Comparison of ENCODE assay signal across 26 cellular contexts in genomic region chr12:105120551-105120950, GRCh38. TPM values are rescaled to one million over a fixed set of nuclear protein-coding genes. Genes with fewer than 3 reads are reported as not detected.
DNase-seq lines count a peak whose midpoint lies in the region; ATAC-seq and TF ChIP-seq lines count a peak whose summit lies in the region.
"Had no signal": no experiment of that assay in that cellular context is flagged by ENCODE, and none has a peak within 500 bp of the region (broad histone marks: within the 10 kb centered on the region; RNA-seq: fewer than 3 reads in every experiment).

No MANE protein-coding gene starts in this region.

- H3K4me3 ChIP-seq in fibroblast of mammary gland (ENCODE audit: control insufficient read depth, low read depth, low read length) (no peak overlapping the region), Caco-2 (ENCODE audit: low read depth, low read length) (no peak overlapping the region)
- H3K4me3 ChIP-seq: GM23248, SJSA1 had no signal

- POLR2A ChIA-PET in Caco-2 (lab: Charles Lee) = no interaction called here

- H3K36me3 ChIP-seq in Caco-2 (ENCODE audit: control insufficient read depth, insufficient read depth, low read length) = peaks cover 3% of the 10 kb centered on the region; the same call in 1 of the 2 replicates

- no peak for TF ChIP-seq CTCF in fibroblast of mammary gland (conservative IDR thresholded peaks at IDR 0.05; ENCODE audit: control insufficient read depth, insufficient read depth, low read depth, low read length)
- no peak for TF ChIP-seq CTCF in Caco-2 (IDR thresholded peaks at IDR 0.05; ENCODE audit: insufficient read depth in 1 of 2, low read depth in 1 of 2, low read length in 1 of 2, severe bottlenecking in 1 of 2, unreplicated experiment in 1 of 2)

- BruUV-seq in Caco-2 (replicated peaks; lab: Mats Ljungman, UMichigan) = no TSS peak

- H3K27me3 Mint-ChIP-seq in stimulated activated naive B cell treated with anti-CD40 and anti-IgM and Interleukin-4, amounts not matched to agents 10 μg/mL and 1 μg/mL and 100 μg/mL, for 72 hours = no peaks in the 10 kb centered on the region
- no peaks in the 10 kb centered on the region for H3K27me3 Mint-ChIP-seq in Caco-2 (ENCODE audit: insufficient read depth, unreplicated experiment)
- H3K27me3 Mint-ChIP-seq: activated naive CD4-positive, alpha-beta T cell treated with anti-CD3 and anti-CD28 coated beads, Interleukin-2, amount 10 ng/mL, durations not matched to agents 7 days and 5 days; naive thymus-derived CD8-positive, alpha-beta T cell; type B pancreatic cell had no signal

- no peaks in the 10 kb centered on the region for H3K4me1 ChIP-seq in Caco-2
- H3K4me1 ChIP-seq: SJSA1 had no signal

- DNase-seq in HT-29 (ENCODE audit: low spot score) = peak; percentile 8
- DNase-seq in amniotic epithelial cell (ENCODE audit: low read depth) = peak; percentile 40
- DNase-seq in fibroblast of mammary gland (ENCODE audit: low read depth) = peak; percentile 25
- no peak for DNase-seq in stimulated activated naive B cell treated with anti-CD40 and anti-IgM and Interleukin-4, amounts not matched to agents 10 μg/mL and 1 μg/mL and 100 μg/mL, for 72 hours
- DNase-seq in NCI-H1436 treated with DMSO at 0.1 percent for 48 hours (lab: John Stamatoyannopoulos, UW) = no peak
- DNase-seq in Caco-2 = no peak
- DNase-seq: activated CD4-positive, alpha-beta T cell treated with anti-CD3 and anti-CD28 coated beads, Interleukin-2, amount 50 U/mL, for 48 hours; activated naive CD4-positive, alpha-beta T cell treated with anti-CD3 and anti-CD28 coated beads, Interleukin-2, amount 10 ng/mL, durations not matched to agents 7 days and 5 days; amniotic stem cell; C1 segment of cervical spinal cord; dermis blood vessel endothelial cell; glutamatergic neuron; GM23248; islet precursor cell; left ventricle myocardium superior; naive thymus-derived CD8-positive, alpha-beta T cell; NCI-H2081; NCI-H2227 treated with DMSO at 0.1 percent for 48 hours; occipital lobe; stimulated activated CD4-positive, alpha-beta T cell treated with anti-CD3 and anti-CD28 coated beads, Interleukin-2, amount 100 ng/mL, for 24 hours; substantia nigra had no signal

- H3K9me3 ChIP-seq in Caco-2 = no peaks in the 10 kb centered on the region
- H3K9me3 ChIP-seq: SJSA1 had no signal

- peaks cover 28 to 49% of the 10 kb centered on the region in 2 donors for H3K36me3 Mint-ChIP-seq in stimulated activated naive B cell treated with anti-CD40 and anti-IgM and Interleukin-4, amounts not matched to agents 10 μg/mL and 1 μg/mL and 100 μg/mL, for 72 hours
- peaks cover 49% of the 10 kb centered on the region for H3K36me3 Mint-ChIP-seq in Caco-2 (ENCODE audit: insufficient read depth, unreplicated experiment)

- H3K27ac Mint-ChIP-seq in stimulated activated naive B cell treated with anti-CD40 and anti-IgM and Interleukin-4, amounts not matched to agents 10 μg/mL and 1 μg/mL and 100 μg/mL, for 72 hours = peak overlapping the region; percentile 56
- H3K27ac Mint-ChIP-seq in Caco-2 (ENCODE audit: unreplicated experiment) = no peak overlapping the region
- H3K27ac Mint-ChIP-seq: activated naive CD4-positive, alpha-beta T cell treated with anti-CD3 and anti-CD28 coated beads, Interleukin-2, amount 10 ng/mL, durations not matched to agents 7 days and 5 days; activated T-helper 1 cell treated with anti-CD3 and anti-CD28 coated beads, Interleukin-12 subunit alpha, Interleukin-12 subunit beta, Interleukin-2, Interleukin-4 antibody, amounts not matched to agents 30 ng/mL and 10 ng/mL and 1 ng/mL, durations not matched to agents 14 hours and 24 hours and 36 hours; type B pancreatic cell had no signal

- peaks cover 1 to 11% of the 10 kb centered on the region in 2 donors for H3K4me1 Mint-ChIP-seq in stimulated activated naive B cell treated with anti-CD40 and anti-IgM and Interleukin-4, amounts not matched to agents 10 μg/mL and 1 μg/mL and 100 μg/mL, for 72 hours
- no peaks in the 10 kb centered on the region for H3K4me1 Mint-ChIP-seq in Caco-2 (ENCODE audit: low read depth, unreplicated experiment)
- H3K4me1 Mint-ChIP-seq: activated naive CD4-positive, alpha-beta T cell treated with anti-CD3 and anti-CD28 coated beads, Interleukin-2, amount 10 ng/mL, durations not matched to agents 7 days and 5 days had no signal

- CTCF ChIA-PET in Caco-2 (lab: Charles Lee) = no interaction called here

- no peak for ATAC-seq in stimulated activated naive B cell treated with anti-CD40 and anti-IgM and Interleukin-4, amounts not matched to agents 10 μg/mL and 1 μg/mL and 100 μg/mL, for 72 hours (replicated peaks)
- ATAC-seq in GM21737 (IDR thresholded peaks at IDR 0.05; ENCODE audit: unreplicated experiment) = no peak
- ATAC-seq: activated CD4-positive, CD25-positive, alpha-beta regulatory T cell treated with anti-CD3 and anti-CD28 coated beads, Interleukin-2, amount 50 U/mL, for 24 hours; left ventricle myocardium superior; naive thymus-derived CD8-positive, alpha-beta T cell had no signal

- H3K4me3 Mint-ChIP-seq in stimulated activated naive B cell treated with anti-CD40 and anti-IgM and Interleukin-4, amounts not matched to agents 10 μg/mL and 1 μg/mL and 100 μg/mL, for 72 hours = no peak overlapping the region
- no peak overlapping the region for H3K4me3 Mint-ChIP-seq in Caco-2 (ENCODE audit: unreplicated experiment)
- H3K4me3 Mint-ChIP-seq: activated naive CD4-positive, alpha-beta T cell treated with anti-CD3 and anti-CD28 coated beads, Interleukin-2, amount 10 ng/mL, durations not matched to agents 7 days and 5 days; activated T-helper 1 cell treated with anti-CD3 and anti-CD28 coated beads, Interleukin-12 subunit alpha, Interleukin-12 subunit beta, Interleukin-2, Interleukin-4 antibody, amounts not matched to agents 30 ng/mL and 10 ng/mL and 1 ng/mL, durations not matched to agents 14 hours and 24 hours and 36 hours; naive thymus-derived CD8-positive, alpha-beta T cell; type B pancreatic cell had no signal

- no peaks in the 10 kb centered on the region for H3K27me3 ChIP-seq in Caco-2 (replicated peaks; ENCODE audit: control insufficient read depth, insufficient read depth, low read length)
- H3K27me3 ChIP-seq: SJSA1 had no signal

- intact Hi-C loops in Caco-2 (cut with micrococcal nuclease; ENCODE audit: unreplicated experiment) = no loop called here

- no peaks in the 10 kb centered on the region for H3K9me3 Mint-ChIP-seq in stimulated activated naive B cell treated with anti-CD40 and anti-IgM and Interleukin-4, amounts not matched to agents 10 μg/mL and 1 μg/mL and 100 μg/mL, for 72 hours
- H3K9me3 Mint-ChIP-seq in Caco-2 (ENCODE audit: unreplicated experiment) = no peaks in the 10 kb centered on the region
- H3K9me3 Mint-ChIP-seq: activated naive CD4-positive, alpha-beta T cell treated with anti-CD3 and anti-CD28 coated beads, Interleukin-2, amount 10 ng/mL, durations not matched to agents 7 days and 5 days; activated T-helper 1 cell treated with anti-CD3 and anti-CD28 coated beads, Interleukin-12 subunit alpha, Interleukin-12 subunit beta, Interleukin-2, Interleukin-4 antibody, amounts not matched to agents 30 ng/mL and 10 ng/mL and 1 ng/mL, durations not matched to agents 14 hours and 24 hours and 36 hours; naive thymus-derived CD8-positive, alpha-beta T cell; type B pancreatic cell had no signal

RNA-seq across cellular contexts. Expression of gene WASHC4, which starts 13.0 kb away (rescaled TPM):
- total RNA-seq in HT-29 (2014; rRNA removed; shearing (Covaris generic)) = 17.5 and 21.5 TPM in 2 replicates
- total RNA-seq in Caco-2 (2022) = 41.0 and 43.5 TPM in 2 replicates

RNA-seq across cellular contexts. Expression of gene ALDH1L2, which starts 36.3 kb away (rescaled TPM):
- total RNA-seq in HT-29 (2014; rRNA removed; shearing (Covaris generic)) = not detected in 2 replicates
- 20.3 and 26.1 TPM in 2 replicates for total RNA-seq in Caco-2 (2022)

Comparison
In these comparisons a context has a peak if more than half of its experiments do, and no peak if none do; other contexts are left out.
1. DNase-seq: peak in HT-29 (single experiment), amniotic epithelial cell (single experiment) and fibroblast of mammary gland (single experiment); none in stimulated activated naive B cell treated with anti-CD40 and anti-IgM and Interleukin-4, amounts not matched to agents 10 μg/mL and 1 μg/mL and 100 μg/mL, for 72 hours (single experiment), NCI-H1436 treated with DMSO at 0.1 percent for 48 hours (single experiment) and Caco-2 (0 of 2).
2. RNA of gene ALDH1L2, which starts 36.3 kb away (total RNA-seq): 20.3 to 26.1 TPM in Caco-2; not detected in HT-29; every median in the first group is over 10 times any median in the second.